10 cellular contexts compared by ENCODE assay signal in genomic region chr11:9139628-9140357, GRCh38.
A peak's percentile ranks its signal among the peaks of the same experiment; 100 is the strongest.
DNase-seq lines count a peak whose midpoint lies in the region; ATAC-seq and TF ChIP-seq lines count a peak whose summit lies in the region.
"Had no signal": no experiment of that assay in that cellular context is flagged by ENCODE, and none has a peak within 500 bp of the region (broad histone marks: within the 10 kb centered on the region; RNA-seq: fewer than 3 reads in every experiment).

No MANE protein-coding gene starts in this region.

- DNase-seq in DMS53 (lab: John Stamatoyannopoulos, UW) (peak; percentile 77), DMS53 treated with DMSO at 0.1 percent for 48 hours (lab: John Stamatoyannopoulos, UW; ENCODE audit: unreplicated experiment) (no peak), NCI-H69 (lab: John Stamatoyannopoulos, UW) (peak; percentile 62), NCI-H2227 (lab: John Stamatoyannopoulos, UW; ENCODE audit: unreplicated experiment) (no peak), erythroblast (lab: John Stamatoyannopoulos, UW) (no peak)
- DNase-seq in effector memory CD4-positive, alpha-beta T cell = no peak
- DNase-seq: activated gamma-delta T cell treated with Interleukin-2 at 50 U/mL for 16 hours had no signal

- no peak for ATAC-seq in HG02588 (IDR thresholded peaks at IDR 0.05; ENCODE audit: unreplicated experiment)

- no peak overlapping the region for H3K4me3 ChIP-seq in effector memory CD4-positive, alpha-beta T cell (ENCODE audit: insufficient read depth, low read depth, low read length, poor library complexity, severe bottlenecking)
- no peak overlapping the region for H3K4me3 ChIP-seq in skin epidermis

- H3K4me1 ChIP-seq in effector memory CD4-positive, alpha-beta T cell (ENCODE audit: control insufficient read depth, insufficient read depth, low read length, poor library complexity, severe bottlenecking) = peaks cover 11% of the 10 kb centered on the region

- no peaks in the 10 kb centered on the region for H3K9me3 ChIP-seq in effector memory CD4-positive, alpha-beta T cell (ENCODE audit: control insufficient read depth, low read length)

- TF ChIP-seq POLR2A in erythroblast (IDR thresholded peaks at IDR 0.05; ENCODE audit: low read length) = no peak

- no peaks in the 10 kb centered on the region for H3K27me3 ChIP-seq in effector memory CD4-positive, alpha-beta T cell (replicated peaks; ENCODE audit: control insufficient read depth, insufficient read depth, low read length, poor library complexity, severe bottlenecking)

- H3K36me3 ChIP-seq in effector memory CD4-positive, alpha-beta T cell (ENCODE audit: control insufficient read depth, insufficient read depth, low read length) = peaks cover 47% of the 10 kb centered on the region

- peak overlapping the region; percentile 1 for H3K27ac ChIP-seq in effector memory CD4-positive, alpha-beta T cell (ENCODE audit: insufficient read depth, low read length, poor library complexity, severe bottlenecking)
- H3K27ac ChIP-seq in skin epidermis = peak overlapping the region in 14 of 21 experiments; percentile 3 to 76 (median 42)
- H3K27ac ChIP-seq: epithelial cell of prostate had no signal

Comparison
In these comparisons a context has a peak if more than half of its experiments do, and no peak if none do; other contexts are left out.
1. DNase-seq: peak in DMS53 (single experiment) and NCI-H69 (single experiment); none in DMS53 treated with DMSO at 0.1 percent for 48 hours (single experiment), effector memory CD4-positive, alpha-beta T cell (0 of 3), NCI-H2227 (single experiment) and erythroblast (0 of 2).